19 cellular contexts compared by ENCODE assay signal in the genomic region with DNA sequence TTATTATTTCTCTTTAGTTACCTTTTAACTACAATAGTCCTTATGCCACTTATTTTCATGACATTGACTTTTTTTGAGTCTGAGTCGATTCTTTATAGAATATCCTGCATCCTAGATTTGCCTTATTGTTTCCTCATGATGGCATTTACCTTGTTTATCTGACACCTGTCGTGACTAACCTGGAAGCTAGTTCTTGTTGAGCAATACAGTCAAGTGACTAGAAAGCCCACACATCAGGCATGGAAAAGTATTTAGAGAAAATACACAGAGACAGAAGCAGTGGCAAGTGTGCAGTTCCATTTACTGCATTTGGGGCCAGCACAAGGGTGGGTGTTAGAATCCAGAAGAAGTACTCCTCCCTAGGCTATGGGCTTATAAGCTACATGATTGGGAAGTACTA.
"Had no signal": no experiment of that assay in that cellular context is flagged by ENCODE, and none has a peak within 500 bp of the region (broad histone marks: within the 10 kb centered on the region; RNA-seq: fewer than 3 reads in every experiment).

No MANE protein-coding gene starts in this region.

- H3K9me3 ChIP-seq: SK-N-SH had no signal

- DNase-seq: Karpas-422, KG1, MM.1S, NCI-H1092 treated with DMSO at 0.1 percent for 48 hours, NCI-H1436, NCI-H187, NCI-H2029, NCI-H2081 treated with DMSO at 0.1 percent for 48 hours, NCI-H2171, NCI-H226, NCI-H446, NCI-H510A, NCI-H524 treated with DMSO at 0.1 percent for 48 hours, NCI-H69, NCI-H774, PC-3, SHP77, SK-N-SH had no signal

- H3K27ac ChIP-seq: RWPE1 had no signal

- H3K9ac ChIP-seq: SK-N-SH had no signal

- H3K9me2 ChIP-seq: SK-N-SH had no signal

- H3K4me2 ChIP-seq: SK-N-SH had no signal
